Comparison of ENCODE assay signal across 9 cellular contexts in genomic region chr2:96485350-96485749, GRCh38. TPM values are rescaled to one million over a fixed set of nuclear protein-coding genes. Genes with fewer than 3 reads are reported as not detected.
DNase-seq lines count a peak whose midpoint lies in the region; ATAC-seq and TF ChIP-seq lines count a peak whose summit lies in the region.
"Had no signal": no experiment of that assay in that cellular context is flagged by ENCODE, and none has a peak within 500 bp of the region (broad histone marks: within the 10 kb centered on the region; RNA-seq: fewer than 3 reads in every experiment).

No MANE protein-coding gene starts in this region.

- no peaks in the 10 kb centered on the region for H3K9me3 ChIP-seq in left lung
- no peaks in the 10 kb centered on the region for H3K9me3 ChIP-seq in subcutaneous abdominal adipose tissue (ENCODE audit: control insufficient read depth in 5 of 5, low read length in 5 of 5)

- no peak for DNase-seq in activated CD4-positive, alpha-beta T cell treated with anti-CD3 and anti-CD28 coated beads for 36 hours
- no peak for DNase-seq in activated CD4-positive, alpha-beta T cell treated with anti-CD3 and anti-CD28 coated beads for 48 hours
- no peak for DNase-seq in activated naive CD8-positive, alpha-beta T cell treated with anti-CD3 and anti-CD28 coated beads, Interleukin-2, amount 10 ng/mL, durations not matched to agents 7 days and 5 days
- DNase-seq in left lung (no peak), GM03348 (ENCODE audit: low spot score) (no peak)
- DNase-seq in activated CD4-positive, CD25-positive, alpha-beta regulatory T cell (lab: John Stamatoyannopoulos, UW): no peak

- peak overlapping the region; percentile 90 for H3K4me3 Mint-ChIP-seq in activated CD4-positive, alpha-beta T cell treated with anti-CD3 and anti-CD28 coated beads for 36 hours
- peak overlapping the region; percentile 96 for H3K4me3 Mint-ChIP-seq in activated naive CD8-positive, alpha-beta T cell treated with anti-CD3 and anti-CD28 coated beads, Interleukin-2, amount 10 ng/mL, durations not matched to agents 7 days and 5 days

- no peak for ATAC-seq in activated CD4-positive, alpha-beta T cell treated with anti-CD3 and anti-CD28 coated beads for 36 hours
- ATAC-seq in activated naive CD8-positive, alpha-beta T cell treated with anti-CD3 and anti-CD28 coated beads, Interleukin-2, amount 10 ng/mL, durations not matched to agents 7 days and 5 days (ENCODE audit: low read depth): no peak
- ATAC-seq in left lung (no peak), HG03521 (IDR thresholded peaks at IDR 0.05; ENCODE audit: unreplicated experiment) (no peak)

- intact Hi-C loops in activated CD4-positive, alpha-beta T cell treated with anti-CD3 and anti-CD28 coated beads for 36 hours (cut with DNase I, micrococcal nuclease): loop anchor here in 1 of 2 experiments (5.0 kb wide), 2 partner anchors 323 to 338 kb away; partner anchors contain the start of gene DUSP2
- intact Hi-C loops in left lung (cut with DNase I): no loop called here

- peaks cover 48% of the 10 kb centered on the region for H3K4me1 Mint-ChIP-seq in activated CD4-positive, alpha-beta T cell treated with anti-CD3 and anti-CD28 coated beads for 36 hours
- H3K4me1 Mint-ChIP-seq in activated naive CD8-positive, alpha-beta T cell treated with anti-CD3 and anti-CD28 coated beads, Interleukin-2, amount 10 ng/mL, durations not matched to agents 7 days and 5 days: peaks cover 45% of the 10 kb centered on the region

- no peaks in the 10 kb centered on the region for H3K27me3 Mint-ChIP-seq in activated CD4-positive, alpha-beta T cell treated with anti-CD3 and anti-CD28 coated beads for 36 hours
- peaks cover 2% of the 10 kb centered on the region for H3K27me3 Mint-ChIP-seq in activated naive CD8-positive, alpha-beta T cell treated with anti-CD3 and anti-CD28 coated beads, Interleukin-2, amount 10 ng/mL, durations not matched to agents 7 days and 5 days

- peak overlapping the region in 4 of 5 donors; percentile 63 to 95 (median 88) for H3K9ac ChIP-seq in subcutaneous abdominal adipose tissue (ENCODE audit: low read length in 5 of 5)

- TF ChIP-seq CTCF in left lung (IDR thresholded peaks at IDR 0.05): no peak

- no peaks in the 10 kb centered on the region for H3K36me3 ChIP-seq in left lung
- no peaks in the 10 kb centered on the region for H3K36me3 ChIP-seq in subcutaneous abdominal adipose tissue (ENCODE audit: control insufficient read depth in 5 of 5, insufficient read depth in 5 of 5, low read length in 5 of 5)

- H3K4me1 ChIP-seq in left lung (peaks cover 0 to 24% of the 10 kb centered on the region in 2 donors), subcutaneous abdominal adipose tissue (ENCODE audit: control insufficient read depth in 5 of 5, insufficient read depth in 5 of 5, low read length in 5 of 5) (peaks cover 3 to 18% (median 12%) of the 10 kb centered on the region in 5 donors)

- H3K27me3 ChIP-seq in left lung: no peaks in the 10 kb centered on the region
- H3K27me3 ChIP-seq in subcutaneous abdominal adipose tissue (ENCODE audit: control insufficient read depth in 5 of 5, insufficient read depth in 4 of 5, low read length in 5 of 5): no peaks in the 10 kb centered on the region

- H3K27ac Mint-ChIP-seq in activated CD4-positive, alpha-beta T cell treated with anti-CD3 and anti-CD28 coated beads for 36 hours: peak overlapping the region; percentile 95
- peak overlapping the region; percentile 99 for H3K27ac Mint-ChIP-seq in activated naive CD8-positive, alpha-beta T cell treated with anti-CD3 and anti-CD28 coated beads, Interleukin-2, amount 10 ng/mL, durations not matched to agents 7 days and 5 days

- H3K36me3 Mint-ChIP-seq in activated CD4-positive, alpha-beta T cell treated with anti-CD3 and anti-CD28 coated beads for 36 hours (ENCODE audit: low read depth): peaks cover 7% of the 10 kb centered on the region
- H3K36me3 Mint-ChIP-seq in activated naive CD8-positive, alpha-beta T cell treated with anti-CD3 and anti-CD28 coated beads, Interleukin-2, amount 10 ng/mL, durations not matched to agents 7 days and 5 days: peaks cover 22% of the 10 kb centered on the region

- no peaks in the 10 kb centered on the region for H3K9me3 Mint-ChIP-seq in activated CD4-positive, alpha-beta T cell treated with anti-CD3 and anti-CD28 coated beads for 36 hours (ENCODE audit: low read depth)
- peaks cover 4% of the 10 kb centered on the region for H3K9me3 Mint-ChIP-seq in activated naive CD8-positive, alpha-beta T cell treated with anti-CD3 and anti-CD28 coated beads, Interleukin-2, amount 10 ng/mL, durations not matched to agents 7 days and 5 days

- H3K27ac ChIP-seq in left lung: peak overlapping the region; percentile 86 to 93
- peak overlapping the region; percentile 90 for H3K27ac ChIP-seq in subcutaneous abdominal adipose tissue (ENCODE audit: low read depth, low read length)

- peak overlapping the region in 1 of 2 donors; percentile 47 for H3K4me3 ChIP-seq in left lung
- H3K4me3 ChIP-seq in subcutaneous abdominal adipose tissue (ENCODE audit: low read depth in 1 of 5, low read length in 5 of 5): peak overlapping the region in 4 of 5 donors; percentile 63 to 87 (median 73)

- CTCF ChIA-PET in activated CD4-positive, alpha-beta T cell treated with anti-CD3 and anti-CD28 coated beads for 36 hours (lab: Charles Lee): interaction anchor here (0.7 to 1.0 kb wide), 2 partner anchors 9 to 78 kb away, joined by 3 to 4 read pairs; no protein-coding TSS in a partner anchor

- POLR2A ChIA-PET in activated CD4-positive, alpha-beta T cell treated with anti-CD3 and anti-CD28 coated beads for 36 hours (lab: Charles Lee): no interaction called here
- POLR2A ChIA-PET in activated naive CD8-positive, alpha-beta T cell treated with anti-CD3 and anti-CD28 coated beads, Interleukin-2, amount 10 ng/mL, durations not matched to agents 7 days and 5 days (lab: Charles Lee): no interaction called here

RNA-seq across cellular contexts. Expression of gene NEURL3, which starts 19.8 kb away (rescaled TPM):
- total RNA-seq in activated CD4-positive, alpha-beta T cell treated with anti-CD3 and anti-CD28 coated beads for 36 hours: under 1 TPM; 0.33 to 0.41 TPM
- under 1 TPM in 1 of 2 experiments, not detected in 1; 0.17 TPM for total RNA-seq in activated naive CD8-positive, alpha-beta T cell treated with anti-CD3 and anti-CD28 coated beads, Interleukin-2, amount 10 ng/mL, durations not matched to agents 7 days and 5 days
- under 1 TPM; 0.18 to 0.23 TPM for total RNA-seq in left lung
- total RNA-seq: urinary bladder had no signal

RNA-seq across cellular contexts. Expression of gene ARID5A, which starts 51.2 kb away (rescaled TPM):
- 100 to 1,000 TPM; 179 to 191 TPM for total RNA-seq in activated CD4-positive, alpha-beta T cell treated with anti-CD3 and anti-CD28 coated beads for 36 hours
- total RNA-seq in activated naive CD8-positive, alpha-beta T cell treated with anti-CD3 and anti-CD28 coated beads, Interleukin-2, amount 10 ng/mL, durations not matched to agents 7 days and 5 days: 10 to 100 TPM; 62.1 to 62.8 TPM
- 10 to 100 TPM; 17.4 to 30.9 TPM for total RNA-seq in left lung
